1 cellular context compared by ENCODE assay signal in the genomic region with DNA sequence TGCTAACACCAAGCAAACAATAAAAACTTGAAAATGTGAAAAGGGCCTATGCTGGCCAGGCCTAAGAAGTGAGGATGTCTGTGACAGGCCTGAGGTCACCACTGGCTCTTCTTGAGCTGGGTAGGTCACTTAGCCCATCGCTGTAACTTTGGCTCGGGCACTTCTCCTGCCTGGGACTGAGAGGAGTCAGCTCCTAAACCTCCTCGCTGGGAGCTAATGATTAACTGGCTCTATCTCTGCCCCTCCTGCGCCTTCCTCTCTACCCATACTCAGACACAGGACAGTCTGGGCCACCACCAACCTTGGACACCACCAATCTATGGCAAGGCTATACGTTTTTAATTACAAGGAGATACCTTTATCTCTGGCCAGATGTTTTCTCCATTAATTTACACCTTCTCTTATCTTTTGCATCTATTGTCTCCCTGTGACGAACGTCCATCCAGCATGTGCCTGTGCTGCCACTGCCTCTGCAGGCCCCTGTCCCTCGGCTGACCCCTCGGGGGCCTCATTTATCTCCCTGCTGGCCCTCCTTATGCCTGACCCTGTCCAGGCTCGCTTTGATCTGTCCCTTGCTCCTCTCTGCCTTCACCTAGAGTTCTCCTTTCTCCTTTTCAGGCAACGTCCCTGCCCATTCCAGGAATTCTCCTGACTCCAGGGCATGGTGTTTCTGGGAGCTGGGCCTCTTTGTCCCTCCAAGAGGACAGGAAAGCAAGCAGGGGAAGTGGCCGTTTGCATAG.
TF ChIP-seq lines count a peak whose summit lies in the region.

No MANE protein-coding gene starts in this region.

TF ChIP-seq in H1, 55 proteins besides CTCF, POLR2A, EP300 and RAD21:
- no peak for TF ChIP-seq CHD2 (IDR thresholded peaks at IDR 0.05; ENCODE audit: low read length)
- TF ChIP-seq KDM5A (IDR thresholded peaks at IDR 0.05; ENCODE audit: low read length), result no peak
- TF ChIP-seq CHD1 (IDR thresholded peaks at IDR 0.05; ENCODE audit: low read depth, low read length), result no peak
- no peak for TF ChIP-seq EGR1 (IDR thresholded peaks at IDR 0.05; ENCODE audit: borderline replicate concordance, low read depth, low read length)
- no peak for TF ChIP-seq KDM4A (IDR thresholded peaks at IDR 0.05; ENCODE audit: low read depth, low read length, severe bottlenecking)
- TF ChIP-seq NRF1 (IDR thresholded peaks at IDR 0.05; ENCODE audit: low read depth, low read length), result no peak
- TF ChIP-seq, protein P1, sequence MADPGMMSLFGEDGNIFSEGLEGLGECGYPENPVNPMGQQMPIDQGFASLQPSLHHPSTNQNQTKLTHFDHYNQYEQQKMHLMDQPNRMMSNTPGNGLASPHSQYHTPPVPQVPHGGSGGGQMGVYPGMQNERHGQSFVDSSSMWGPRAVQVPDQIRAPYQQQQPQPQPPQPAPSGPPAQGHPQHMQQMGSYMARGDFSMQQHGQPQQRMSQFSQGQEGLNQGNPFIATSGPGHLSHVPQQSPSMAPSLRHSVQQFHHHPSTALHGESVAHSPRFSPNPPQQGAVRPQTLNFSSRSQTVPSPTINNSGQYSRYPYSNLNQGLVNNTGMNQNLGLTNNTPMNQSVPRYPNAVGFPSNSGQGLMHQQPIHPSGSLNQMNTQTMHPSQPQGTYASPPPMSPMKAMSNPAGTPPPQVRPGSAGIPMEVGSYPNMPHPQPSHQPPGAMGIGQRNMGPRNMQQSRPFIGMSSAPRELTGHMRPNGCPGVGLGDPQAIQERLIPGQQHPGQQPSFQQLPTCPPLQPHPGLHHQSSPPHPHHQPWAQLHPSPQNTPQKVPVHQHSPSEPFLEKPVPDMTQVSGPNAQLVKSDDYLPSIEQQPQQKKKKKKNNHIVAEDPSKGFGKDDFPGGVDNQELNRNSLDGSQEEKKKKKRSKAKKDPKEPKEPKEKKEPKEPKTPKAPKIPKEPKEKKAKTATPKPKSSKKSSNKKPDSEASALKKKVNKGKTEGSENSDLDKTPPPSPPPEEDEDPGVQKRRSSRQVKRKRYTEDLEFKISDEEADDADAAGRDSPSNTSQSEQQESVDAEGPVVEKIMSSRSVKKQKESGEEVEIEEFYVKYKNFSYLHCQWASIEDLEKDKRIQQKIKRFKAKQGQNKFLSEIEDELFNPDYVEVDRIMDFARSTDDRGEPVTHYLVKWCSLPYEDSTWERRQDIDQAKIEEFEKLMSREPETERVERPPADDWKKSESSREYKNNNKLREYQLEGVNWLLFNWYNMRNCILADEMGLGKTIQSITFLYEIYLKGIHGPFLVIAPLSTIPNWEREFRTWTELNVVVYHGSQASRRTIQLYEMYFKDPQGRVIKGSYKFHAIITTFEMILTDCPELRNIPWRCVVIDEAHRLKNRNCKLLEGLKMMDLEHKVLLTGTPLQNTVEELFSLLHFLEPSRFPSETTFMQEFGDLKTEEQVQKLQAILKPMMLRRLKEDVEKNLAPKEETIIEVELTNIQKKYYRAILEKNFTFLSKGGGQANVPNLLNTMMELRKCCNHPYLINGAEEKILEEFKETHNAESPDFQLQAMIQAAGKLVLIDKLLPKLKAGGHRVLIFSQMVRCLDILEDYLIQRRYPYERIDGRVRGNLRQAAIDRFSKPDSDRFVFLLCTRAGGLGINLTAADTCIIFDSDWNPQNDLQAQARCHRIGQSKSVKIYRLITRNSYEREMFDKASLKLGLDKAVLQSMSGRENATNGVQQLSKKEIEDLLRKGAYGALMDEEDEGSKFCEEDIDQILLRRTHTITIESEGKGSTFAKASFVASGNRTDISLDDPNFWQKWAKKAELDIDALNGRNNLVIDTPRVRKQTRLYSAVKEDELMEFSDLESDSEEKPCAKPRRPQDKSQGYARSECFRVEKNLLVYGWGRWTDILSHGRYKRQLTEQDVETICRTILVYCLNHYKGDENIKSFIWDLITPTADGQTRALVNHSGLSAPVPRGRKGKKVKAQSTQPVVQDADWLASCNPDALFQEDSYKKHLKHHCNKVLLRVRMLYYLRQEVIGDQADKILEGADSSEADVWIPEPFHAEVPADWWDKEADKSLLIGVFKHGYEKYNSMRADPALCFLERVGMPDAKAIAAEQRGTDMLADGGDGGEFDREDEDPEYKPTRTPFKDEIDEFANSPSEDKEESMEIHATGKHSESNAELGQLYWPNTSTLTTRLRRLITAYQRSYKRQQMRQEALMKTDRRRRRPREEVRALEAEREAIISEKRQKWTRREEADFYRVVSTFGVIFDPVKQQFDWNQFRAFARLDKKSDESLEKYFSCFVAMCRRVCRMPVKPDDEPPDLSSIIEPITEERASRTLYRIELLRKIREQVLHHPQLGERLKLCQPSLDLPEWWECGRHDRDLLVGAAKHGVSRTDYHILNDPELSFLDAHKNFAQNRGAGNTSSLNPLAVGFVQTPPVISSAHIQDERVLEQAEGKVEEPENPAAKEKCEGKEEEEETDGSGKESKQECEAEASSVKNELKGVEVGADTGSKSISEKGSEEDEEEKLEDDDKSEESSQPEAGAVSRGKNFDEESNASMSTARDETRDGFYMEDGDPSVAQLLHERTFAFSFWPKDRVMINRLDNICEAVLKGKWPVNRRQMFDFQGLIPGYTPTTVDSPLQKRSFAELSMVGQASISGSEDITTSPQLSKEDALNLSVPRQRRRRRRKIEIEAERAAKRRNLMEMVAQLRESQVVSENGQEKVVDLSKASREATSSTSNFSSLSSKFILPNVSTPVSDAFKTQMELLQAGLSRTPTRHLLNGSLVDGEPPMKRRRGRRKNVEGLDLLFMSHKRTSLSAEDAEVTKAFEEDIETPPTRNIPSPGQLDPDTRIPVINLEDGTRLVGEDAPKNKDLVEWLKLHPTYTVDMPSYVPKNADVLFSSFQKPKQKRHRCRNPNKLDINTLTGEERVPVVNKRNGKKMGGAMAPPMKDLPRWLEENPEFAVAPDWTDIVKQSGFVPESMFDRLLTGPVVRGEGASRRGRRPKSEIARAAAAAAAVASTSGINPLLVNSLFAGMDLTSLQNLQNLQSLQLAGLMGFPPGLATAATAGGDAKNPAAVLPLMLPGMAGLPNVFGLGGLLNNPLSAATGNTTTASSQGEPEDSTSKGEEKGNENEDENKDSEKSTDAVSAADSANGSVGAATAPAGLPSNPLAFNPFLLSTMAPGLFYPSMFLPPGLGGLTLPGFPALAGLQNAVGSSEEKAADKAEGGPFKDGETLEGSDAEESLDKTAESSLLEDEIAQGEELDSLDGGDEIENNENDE (IDR thresholded peaks at IDR 0.05; ENCODE audit: insufficient replicate concordance, low read length), result no peak
